ENCODE assay signal across 1 cellular context in the genomic region with DNA sequence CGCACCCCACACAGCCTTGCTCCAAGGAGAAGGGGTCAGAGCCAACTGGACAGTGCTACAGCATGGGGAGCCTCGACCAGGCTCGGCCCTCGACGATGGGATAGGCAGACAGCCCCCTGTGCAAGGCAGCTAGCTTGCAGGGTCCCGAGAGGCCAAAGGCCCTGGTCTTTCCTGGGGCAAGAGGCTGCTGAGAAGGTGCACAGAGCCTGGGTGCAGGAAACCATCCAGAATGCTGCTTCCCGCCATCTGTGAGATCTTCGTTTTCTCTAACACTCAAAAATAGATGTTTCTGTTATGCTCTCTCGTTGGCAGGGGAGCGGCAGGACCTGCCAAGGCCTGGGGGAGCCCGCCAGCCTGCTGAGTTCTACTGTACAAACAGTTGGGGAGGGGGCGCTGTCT.
TF ChIP-seq lines count a peak whose summit lies in the region.

No MANE protein-coding gene starts in this region.

TF ChIP-seq in A549, 52 proteins besides CTCF, POLR2A, EP300 and RAD21:
- TF ChIP-seq NPAS2 (CRISPR knock-in tag; IDR thresholded peaks at IDR 0.05; ENCODE audit: borderline replicate concordance) (no peak), RCOR1 (IDR thresholded peaks at IDR 0.05; ENCODE audit: low read depth, low read length) (no peak), NFE2L2 (conservative IDR thresholded peaks at IDR 0.05; ENCODE audit: low read length) (no peak), ESRRA (IDR thresholded peaks at IDR 0.05; ENCODE audit: borderline replicate concordance, low read length) (no peak), POLR2AphosphoS2 (conservative IDR thresholded peaks at IDR 0.05; ENCODE audit: low read length) (no peak), HOXA7 (CRISPR knock-in tag; IDR thresholded peaks at IDR 0.05) (no peak), HOXB13 (CRISPR knock-in tag; IDR thresholded peaks at IDR 0.05; ENCODE audit: low read depth) (no peak), RARB (CRISPR knock-in tag; IDR thresholded peaks at IDR 0.05) (no peak), CHD4 (IDR thresholded peaks at IDR 0.05; ENCODE audit: borderline replicate concordance) (no peak), KDM5A (IDR thresholded peaks at IDR 0.05) (no peak), CEBPB (IDR thresholded peaks at IDR 0.05) (no peak), HEYL (CRISPR knock-in tag; IDR thresholded peaks at IDR 0.05) (no peak), SMC3 (IDR thresholded peaks at IDR 0.05) (no peak), CBX2 (IDR thresholded peaks at IDR 0.05; ENCODE audit: borderline replicate concordance, low read depth) (no peak), FOSL2 (IDR thresholded peaks at IDR 0.05) (no peak), FOSL2 (CRISPR knock-in tag; IDR thresholded peaks at IDR 0.05) (no peak)
- TF ChIP-seq, protein P1, sequence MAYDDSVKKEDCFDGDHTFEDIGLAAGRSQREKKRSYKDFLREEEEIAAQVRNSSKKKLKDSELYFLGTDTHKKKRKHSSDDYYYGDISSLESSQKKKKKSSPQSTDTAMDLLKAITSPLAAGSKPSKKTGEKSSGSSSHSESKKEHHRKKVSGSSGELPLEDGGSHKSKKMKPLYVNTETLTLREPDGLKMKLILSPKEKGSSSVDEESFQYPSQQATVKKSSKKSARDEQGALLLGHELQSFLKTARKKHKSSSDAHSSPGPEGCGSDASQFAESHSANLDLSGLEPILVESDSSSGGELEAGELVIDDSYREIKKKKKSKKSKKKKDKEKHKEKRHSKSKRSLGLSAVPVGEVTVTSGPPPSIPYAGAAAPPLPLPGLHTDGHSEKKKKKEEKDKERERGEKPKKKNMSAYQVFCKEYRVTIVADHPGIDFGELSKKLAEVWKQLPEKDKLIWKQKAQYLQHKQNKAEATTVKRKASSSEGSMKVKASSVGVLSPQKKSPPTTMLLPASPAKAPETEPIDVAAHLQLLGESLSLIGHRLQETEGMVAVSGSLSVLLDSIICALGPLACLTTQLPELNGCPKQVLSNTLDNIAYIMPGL (CRISPR knock-in tag; IDR thresholded peaks at IDR 0.05; ENCODE audit: borderline replicate concordance), result no peak
